ENCODE assay signal across 29 cellular contexts in genomic region chr3:78907367-78907766, GRCh38.
DNase-seq lines count a peak whose midpoint lies in the region; ATAC-seq and TF ChIP-seq lines count a peak whose summit lies in the region.
"Had no signal": no experiment of that assay in that cellular context is flagged by ENCODE, and none has a peak within 500 bp of the region (broad histone marks: within the 10 kb centered on the region; RNA-seq: fewer than 3 reads in every experiment).

No MANE protein-coding gene starts in this region.

- CTCF ChIA-PET in SK-N-SH (lab: Yijun Ruan, JAX): no interaction called here
- CTCF ChIA-PET in WTC11 (lab: Charles Lee): no interaction called here

- no peak for ATAC-seq in WTC11
- ATAC-seq in HG02759 (IDR thresholded peaks at IDR 0.05; ENCODE audit: unreplicated experiment): no peak
- no peak for ATAC-seq in HG03175 (IDR thresholded peaks at IDR 0.05; ENCODE audit: unreplicated experiment)
- ATAC-seq: activated CD8-positive, alpha-beta memory T cell treated with anti-CD3 and anti-CD28 coated beads, Interleukin-2, amount 10 ng/mL, durations not matched to agents 7 days and 5 days; left lobe of liver had no signal

- peaks cover 15% of the 10 kb centered on the region for H3F3A ChIP-seq in SK-N-SH (replicated peaks; ENCODE audit: insufficient read depth)

- no peaks in the 10 kb centered on the region for H3K27me3 ChIP-seq in SK-N-SH (ENCODE audit: insufficient read depth)
- H3K27me3 ChIP-seq: hepatocyte, neutrophil, sigmoid colon had no signal

- DNase-seq in SHP77 treated with DMSO at 0.1 percent for 48 hours (lab: John Stamatoyannopoulos, UW) (peak; percentile 27), SHP77 (lab: John Stamatoyannopoulos, UW) (no peak), SK-N-SH (no peak), fibroblast of peridontal ligament (ENCODE audit: extremely low read depth) (peak; percentile 45), WTC11 (ENCODE audit: low spot score) (no peak), NCI-H526 treated with DMSO at 0.1 percent for 48 hours (lab: John Stamatoyannopoulos, UW) (no peak)
- DNase-seq: 8988T; activated CD4-positive, alpha-beta T cell treated with anti-CD3 and anti-CD28 coated beads, Interleukin-2, amount 10 ng/mL, durations not matched to agents 7 days and 5 days; activated CD8-positive, alpha-beta memory T cell treated with anti-CD3 and anti-CD28 coated beads, Interleukin-2, amount 10 ng/mL, durations not matched to agents 7 days and 5 days; activated naive CD4-positive, alpha-beta T cell treated with Interleukin-2 at 50 U/mL for 16 hours; activated T-cell treated with anti-CD3 and anti-CD28 coated beads, Interleukin-2, amount 50 U/mL, for 48 hours; AML-193; CD4-positive, alpha-beta T cell; HFFc6; mesendoderm; NCI-H2227 treated with DMSO at 0.1 percent for 48 hours; NCI-H774; RPMI8226; sigmoid colon; stimulated activated naive CD4-positive, alpha-beta T cell treated with Interleukin-2 at 50 U/mL for 16 hours; T-helper 9 cell had no signal

- WGBS in SK-N-SH (ENCODE audit: low lambda C conversion rate): 84% methylated on average over 2 of the region's 2 CpGs

- no peak for TF ChIP-seq EP300 in SK-N-SH (IDR thresholded peaks at IDR 0.05; ENCODE audit: borderline replicate concordance in 1 of 2, low read depth in 1 of 2, low read length in 1 of 2)

- no peak overlapping the region for H3K4me2 ChIP-seq in SK-N-SH
- H3K4me2 ChIP-seq: hepatocyte had no signal

- no peak overlapping the region for H3K4me3 Mint-ChIP-seq in WTC11
- H3K4me3 Mint-ChIP-seq: activated CD4-positive, alpha-beta T cell treated with anti-CD3 and anti-CD28 coated beads, Interleukin-2, amount 10 ng/mL, durations not matched to agents 7 days and 5 days; activated CD8-positive, alpha-beta memory T cell treated with anti-CD3 and anti-CD28 coated beads, Interleukin-2, amount 10 ng/mL, durations not matched to agents 7 days and 5 days; brain; CD4-positive, alpha-beta T cell; HFFc6 had no signal

- peak overlapping the region; percentile 16 to 53; a peak in 2 of 4 replicates for H3K27ac ChIP-seq in SK-N-SH (ENCODE audit: low read depth in 2 of 2, low read length in 1 of 2)
- H3K27ac ChIP-seq: epithelial cell of prostate, hepatocyte, neutrophil, sigmoid colon, VCaP had no signal

- H4K20me1 ChIP-seq in SK-N-SH (ENCODE audit: insufficient read depth): no peaks in the 10 kb centered on the region

- no peak for TF ChIP-seq RAD21 in SK-N-SH (IDR thresholded peaks at IDR 0.05; ENCODE audit: low read length)

- no peak overlapping the region for H3K27ac Mint-ChIP-seq in WTC11
- H3K27ac Mint-ChIP-seq: activated CD4-positive, alpha-beta T cell treated with anti-CD3 and anti-CD28 coated beads, Interleukin-2, amount 10 ng/mL, durations not matched to agents 7 days and 5 days; activated CD8-positive, alpha-beta memory T cell treated with anti-CD3 and anti-CD28 coated beads, Interleukin-2, amount 10 ng/mL, durations not matched to agents 7 days and 5 days; brain; CD4-positive, alpha-beta T cell; HFFc6 had no signal

- H3K9me3 Mint-ChIP-seq in WTC11: no peaks in the 10 kb centered on the region
- H3K9me3 Mint-ChIP-seq: activated CD4-positive, alpha-beta T cell treated with anti-CD3 and anti-CD28 coated beads, Interleukin-2, amount 10 ng/mL, durations not matched to agents 7 days and 5 days; CD4-positive, alpha-beta T cell; HFFc6 had no signal

- H3K4me1 Mint-ChIP-seq in WTC11: peaks cover 15% of the 10 kb centered on the region
- H3K4me1 Mint-ChIP-seq: activated CD4-positive, alpha-beta T cell treated with anti-CD3 and anti-CD28 coated beads, Interleukin-2, amount 10 ng/mL, durations not matched to agents 7 days and 5 days; activated CD8-positive, alpha-beta memory T cell treated with anti-CD3 and anti-CD28 coated beads, Interleukin-2, amount 10 ng/mL, durations not matched to agents 7 days and 5 days had no signal

- POLR2A ChIA-PET in SK-N-SH (lab: Yijun Ruan, JAX): no interaction called here
- POLR2A ChIA-PET in WTC11 (lab: Charles Lee): no interaction called here

- peaks cover 2 to 10% of the 10 kb centered on the region in 2 experiments; a peak in 2 of 4 replicates for H3K4me1 ChIP-seq in SK-N-SH (ENCODE audit: control insufficient read depth in 1 of 2, insufficient read depth in 2 of 2, low read depth in 1 of 2, low read length in 1 of 2)

- TF ChIP-seq CTCF in SK-N-SH (IDR thresholded peaks at IDR 0.05) (no peak), WTC11 (IDR thresholded peaks at IDR 0.05) (no peak)

- no peaks in the 10 kb centered on the region for H3K9me2 ChIP-seq in SK-N-SH

- no peaks in the 10 kb centered on the region for H3K9me3 ChIP-seq in SK-N-SH
- H3K9me3 ChIP-seq: neutrophil, sigmoid colon had no signal

- H3K79me2 ChIP-seq in SK-N-SH (ENCODE audit: insufficient read depth): no peaks in the 10 kb centered on the region

- H3K27me3 Mint-ChIP-seq in WTC11 (ENCODE audit: low read depth): no peaks in the 10 kb centered on the region
- H3K27me3 Mint-ChIP-seq: activated CD4-positive, alpha-beta T cell treated with anti-CD3 and anti-CD28 coated beads, Interleukin-2, amount 10 ng/mL, durations not matched to agents 7 days and 5 days; activated CD8-positive, alpha-beta memory T cell treated with anti-CD3 and anti-CD28 coated beads, Interleukin-2, amount 10 ng/mL, durations not matched to agents 7 days and 5 days; brain; CD4-positive, alpha-beta T cell had no signal

- H3K9ac ChIP-seq in SK-N-SH: no peak overlapping the region

- no peak overlapping the region for H2AFZ ChIP-seq in SK-N-SH (ENCODE audit: low read depth)
- H2AFZ ChIP-seq: hepatocyte had no signal

- H3K4me3 ChIP-seq in SK-N-SH (ENCODE audit: low read depth in 2 of 2, low read length in 1 of 2): no peak overlapping the region
- H3K4me3 ChIP-seq: hepatocyte, sigmoid colon had no signal

- H3K36me3 ChIP-seq in SK-N-SH (replicated peaks in 1 of 2; ENCODE audit: control insufficient read depth in 1 of 2, insufficient read depth in 2 of 2, low read length in 1 of 2): no peaks in the 10 kb centered on the region
- H3K36me3 ChIP-seq: neutrophil, sigmoid colon had no signal

- H3K36me3 Mint-ChIP-seq in WTC11: no peaks in the 10 kb centered on the region
- H3K36me3 Mint-ChIP-seq: activated CD8-positive, alpha-beta memory T cell treated with anti-CD3 and anti-CD28 coated beads, Interleukin-2, amount 10 ng/mL, durations not matched to agents 7 days and 5 days had no signal

TF ChIP-seq in SK-N-SH, 30 proteins besides CTCF, POLR2A, EP300 and RAD21 (continues in another document):
- 0 out of 2 replicates have a peak, but pooled peaks have one; percentile 27 for TF ChIP-seq JUND (IDR thresholded peaks at IDR 0.05)
- no peak for TF ChIP-seq NFIC (IDR thresholded peaks at IDR 0.05; ENCODE audit: borderline replicate concordance)
- no peak for TF ChIP-seq NRF1 (IDR thresholded peaks at IDR 0.05; ENCODE audit: low read depth, low read length)
- TF ChIP-seq PBX3 (IDR thresholded peaks at IDR 0.05): peak; percentile 41; the same call in 1 of the 2 replicates

TF ChIP-seq in WTC11, 78 proteins besides CTCF, POLR2A, EP300 and RAD21 (continues in another document):
- TF ChIP-seq MLX (CRISPR knock-in tag; IDR thresholded peaks at IDR 0.05) (no peak), HMGXB4 (CRISPR knock-in tag; IDR thresholded peaks at IDR 0.05) (no peak), NR1H2 (CRISPR knock-in tag; IDR thresholded peaks at IDR 0.05) (no peak), MYBL2 (CRISPR knock-in tag; IDR thresholded peaks at IDR 0.05) (no peak), GABPB1 (CRISPR knock-in tag; IDR thresholded peaks at IDR 0.05) (no peak), AFF4 (CRISPR knock-in tag; IDR thresholded peaks at IDR 0.05; ENCODE audit: borderline replicate concordance) (no peak)

Comparison
In these comparisons a context has a peak if more than half of its experiments do, and no peak if none do; other contexts are left out.
1. DNase-seq: peak in SHP77 treated with DMSO at 0.1 percent for 48 hours (single experiment) and fibroblast of peridontal ligament (single experiment); none in SHP77 (0 of 2), SK-N-SH (single experiment), WTC11 (single experiment) and NCI-H526 treated with DMSO at 0.1 percent for 48 hours (single experiment).